ENCODE assay signal across 8 cellular contexts in genomic region chr1:193558491-193559028, GRCh38.
DNase-seq lines count a peak whose midpoint lies in the region; ATAC-seq, FAIRE-seq and TF ChIP-seq lines count a peak whose summit lies in the region.

No MANE protein-coding gene starts in this region.

- no peak overlapping the region for H3K4me3 ChIP-seq in PC-3 (ENCODE audit: low read length)
- H3K4me3 ChIP-seq in bronchial epithelial cell (ENCODE audit: low read depth, low read length), result no peak overlapping the region
- no peak overlapping the region for H3K4me3 ChIP-seq in pancreas

- H3K9me2 ChIP-seq in PC-3 (replicated peaks; ENCODE audit: low read length), result no peaks in the 10 kb centered on the region

- peaks cover 3% of the 10 kb centered on the region; the same call in 1 of the 2 replicates for H3K4me1 ChIP-seq in PC-3 (ENCODE audit: insufficient read depth, low read length)
- H3K4me1 ChIP-seq in pancreas, result no peaks in the 10 kb centered on the region

- H2AFZ ChIP-seq in PC-3 (ENCODE audit: low read length), result no peak overlapping the region

- POLR2A ChIA-PET in PC-3 (lab: Charles Lee; ENCODE audit: unreplicated experiment), result interaction anchor here (0.5 kb wide), 1 partner anchor 453 kb away, joined by 11 read pairs; the partner anchor contains the start of gene GLRX2

- intact Hi-C loops in PC-3 (cut with micrococcal nuclease) (no loop called here), pancreas (cut with DNase I) (no loop called here)

- 14 to 26% methylated on average over 4 of the region's 4 CpGs for WGBS in pancreas, 2 donors

- no peaks in the 10 kb centered on the region for H3K36me3 ChIP-seq in PC-3 (ENCODE audit: low read depth, low read length)
- no peaks in the 10 kb centered on the region for H3K36me3 ChIP-seq in bronchial epithelial cell (ENCODE audit: control insufficient read depth, insufficient read depth, low read length)
- H3K36me3 ChIP-seq in pancreas, result no peaks in the 10 kb centered on the region

- no peak overlapping the region for H3K27ac ChIP-seq in PC-3 (ENCODE audit: low read length)
- no peak overlapping the region for H3K27ac ChIP-seq in pancreas

- no TSS peak for BruUV-seq in PC-3 (replicated peaks; lab: Mats Ljungman, UMichigan)

- FAIRE-seq in H54 (lab: Jason Lieb, UNC), result peak; percentile 97
- no peak for FAIRE-seq in bronchial epithelial cell (lab: Jason Lieb, UNC)
- FAIRE-seq in pancreas (lab: Jason Lieb, UNC), result no peak

- no peaks in the 10 kb centered on the region for H4K20me1 ChIP-seq in PC-3 (ENCODE audit: low read length)

- H3K9me3 ChIP-seq in PC-3 (ENCODE audit: low read length), result no peaks in the 10 kb centered on the region
- H3K9me3 ChIP-seq in pancreas, result no peaks in the 10 kb centered on the region

- DNase-seq in H54 (ENCODE audit: insufficient read length, low spot score) (peak; percentile 25), PC-3 (peak; percentile 66), bronchial epithelial cell (ENCODE audit: low read depth) (peak; percentile 79), pancreas (peak in 2 of 6 donors; percentile 18 to 27), GM19238 (ENCODE audit: insufficient read length, low spot score) (no peak)

- TF ChIP-seq CTCF in PC-3 (conservative IDR thresholded peaks at IDR 0.05; ENCODE audit: low read depth, low read length) (no peak), bronchial epithelial cell (IDR thresholded peaks at IDR 0.05; ENCODE audit: insufficient read depth, low read length, severe bottlenecking) (no peak), pancreas (IDR thresholded peaks at IDR 0.05) (no peak)

- no peak overlapping the region for H3K4me2 ChIP-seq in PC-3 (ENCODE audit: low read length)

- no peaks in the 10 kb centered on the region for H3K27me3 ChIP-seq in PC-3 (ENCODE audit: low read length)
- no peaks in the 10 kb centered on the region for H3K27me3 ChIP-seq in bronchial epithelial cell (ENCODE audit: control insufficient read depth, insufficient read depth, low read length)
- H3K27me3 ChIP-seq in pancreas, result no peaks in the 10 kb centered on the region

- TF ChIP-seq POLR2A in H54 (IDR thresholded peaks at IDR 0.05; ENCODE audit: low read depth, low read length), result no peak

- H3F3A ChIP-seq in PC-3 (ENCODE audit: low read length, unreplicated experiment), result no peaks in the 10 kb centered on the region

- H3K9ac ChIP-seq in PC-3 (ENCODE audit: low read length), result no peak overlapping the region

- CTCF ChIA-PET in PC-3 (lab: Charles Lee), result no interaction called here

- H3K79me2 ChIP-seq in PC-3 (ENCODE audit: low read length), result no peaks in the 10 kb centered on the region

- ATAC-seq in PC-3 (peak; percentile 94), pancreas (peak in 3 of 4 donors; percentile 58 to 87 (median 79)), HG03045 (IDR thresholded peaks at IDR 0.05; ENCODE audit: unreplicated experiment) (no peak), HG02763 (IDR thresholded peaks at IDR 0.05; ENCODE audit: unreplicated experiment) (no peak), GM19455 (IDR thresholded peaks at IDR 0.05; ENCODE audit: unreplicated experiment) (no peak)

Comparison
In these comparisons a context has a peak if more than half of its experiments do, and no peak if none do; other contexts are left out.
1. ATAC-seq: peak in PC-3 (single experiment) and pancreas (3 of 4); none in HG03045 (single experiment), HG02763 (single experiment) and GM19455 (single experiment).